In genomic region chr9:131217321-131218031, GRCh38 we compare ENCODE assay signal across 18 cellular contexts. TPM values are rescaled to one million over a fixed set of nuclear protein-coding genes. Genes with fewer than 3 reads are reported as not detected.
A peak's percentile ranks its signal among the peaks of the same experiment; 100 is the strongest.
DNase-seq lines count a peak whose midpoint lies in the region; ATAC-seq, FAIRE-seq and TF ChIP-seq lines count a peak whose summit lies in the region.
"Had no signal": no experiment of that assay in that cellular context is flagged by ENCODE, and none has a peak within 500 bp of the region (broad histone marks: within the 10 kb centered on the region; RNA-seq: fewer than 3 reads in every experiment).

No MANE protein-coding gene starts in this region.

- BruUV-seq in endothelial cell of umbilical vein (replicated peaks; lab: Mats Ljungman, UMichigan) = no TSS peak

- no peaks in the 10 kb centered on the region for H4K20me1 ChIP-seq in endothelial cell of umbilical vein (replicated peaks; ENCODE audit: control insufficient read depth, extremely low read depth, insufficient read depth, low read length)
- H4K20me1 ChIP-seq: BLaER1 treated with 17β-estradiol and CSF1 and Interleukin-3, amounts not matched to agents 10 nM and 100 nM had no signal

- no peak for TF ChIP-seq CTCF in endothelial cell of umbilical vein (IDR thresholded peaks at IDR 0.05; ENCODE audit: extremely low read depth in 1 of 2, insufficient read depth in 1 of 2, low read depth in 1 of 2, low read length in 2 of 2)
- TF ChIP-seq CTCF in sigmoid colon (IDR thresholded peaks at IDR 0.05) = no peak

- peak overlapping the region; percentile 12 for H3K4me2 ChIP-seq in endothelial cell of umbilical vein (ENCODE audit: insufficient read depth, low read length)
- H3K4me2 ChIP-seq: BLaER1 treated with 17β-estradiol and CSF1 and Interleukin-3, amounts not matched to agents 10 nM and 100 nM had no signal

- TF ChIP-seq POLR2A in endothelial cell of umbilical vein (IDR thresholded peaks at IDR 0.05; ENCODE audit: low read depth, low read length) = no peak
- TF ChIP-seq POLR2A in sigmoid colon (IDR thresholded peaks at IDR 0.05) = no peak

- intact Hi-C loops in endothelial cell of umbilical vein (cut with micrococcal nuclease) = loop anchor here (1.0 to 5.0 kb wide), 2 partner anchors 40 to 58 kb away; no protein-coding TSS in a partner anchor
- intact Hi-C loops in sigmoid colon (cut with DNase I) = no loop called here

- H3K79me2 ChIP-seq in endothelial cell of umbilical vein (ENCODE audit: control insufficient read depth, insufficient read depth, low read length) = no peaks in the 10 kb centered on the region

- dilution Hi-C loops in endothelial cell of umbilical vein (cut with MboI; ENCODE audit: extremely low pct_ligation_motif_present, low sequenced_read_pairs) = no loop called here

- no peak for TF ChIP-seq EP300 in sigmoid colon (IDR thresholded peaks at IDR 0.05)

- H3K27me3 ChIP-seq in endothelial cell of umbilical vein (ENCODE audit: control insufficient read depth in 2 of 2, insufficient read depth in 2 of 2, low read length in 2 of 2) (no peaks in the 10 kb centered on the region), sigmoid colon (no peaks in the 10 kb centered on the region)
- H3K27me3 ChIP-seq: BLaER1 treated with 17β-estradiol and CSF1 and Interleukin-3, amounts not matched to agents 10 nM and 100 nM had no signal

- peak; percentile 55 for FAIRE-seq in endothelial cell of umbilical vein (lab: Jason Lieb, UNC)
- FAIRE-seq: D721Med, G401.6, RCC 7860 had no signal

- peak; percentile 17 to 39 for DNase-seq in NCI-H524 (lab: John Stamatoyannopoulos, UW)
- DNase-seq in NCI-H524 treated with DMSO at 0.1 percent for 48 hours (lab: John Stamatoyannopoulos, UW) = no peak
- DNase-seq in DMS53 treated with DMSO at 0.1 percent for 48 hours (lab: John Stamatoyannopoulos, UW; ENCODE audit: unreplicated experiment) = peak; percentile 18
- DNase-seq in endothelial cell of umbilical vein (ENCODE audit: low read depth, low spot score) = peak; percentile 84
- no peak for DNase-seq in sigmoid colon
- no peak for DNase-seq in NCI-H187 treated with DMSO at 0.1 percent for 48 hours (lab: John Stamatoyannopoulos, UW)
- DNase-seq: CD8-positive, alpha-beta memory T cell; HFFc6; KG1; NCI-H2081; NCI-H526 treated with DMSO at 0.1 percent for 48 hours had no signal

- H3K9me1 ChIP-seq in endothelial cell of umbilical vein (replicated peaks; ENCODE audit: control insufficient read depth, extremely low read depth, insufficient read depth, low read length) = no peaks in the 10 kb centered on the region

- CTCF ChIA-PET in endothelial cell of umbilical vein (lab: Charles Lee) = no interaction called here

- H3K9ac ChIP-seq in endothelial cell of umbilical vein (replicated peaks; ENCODE audit: extremely low read depth, insufficient read depth, low read length) = peak overlapping the region; percentile 14
- H3K9ac ChIP-seq: BLaER1 treated with 17β-estradiol and CSF1 and Interleukin-3, amounts not matched to agents 10 nM and 100 nM had no signal

- ATAC-seq in HG03457 (IDR thresholded peaks at IDR 0.05; ENCODE audit: unreplicated experiment) = no peak
- ATAC-seq: Right ventricle myocardium inferior had no signal

- POLR2A ChIA-PET in endothelial cell of umbilical vein (lab: Charles Lee) = interaction anchor here (0.7 to 1.8 kb wide), 3 partner anchors 13 to 114 kb away, joined by 3 to 7 read pairs (median 6); no protein-coding TSS in a partner anchor

- WGBS in sigmoid colon, 2 donors = 78 to 82% methylated on average over 6 of the region's 6 CpGs

- H3K9me3 ChIP-seq in endothelial cell of umbilical vein (replicated peaks; ENCODE audit: control insufficient read depth, insufficient read depth, low read length) (no peaks in the 10 kb centered on the region), sigmoid colon (no peaks in the 10 kb centered on the region)

- H3K27ac ChIP-seq in endothelial cell of umbilical vein (ENCODE audit: insufficient read depth, low read depth, low read length) (peak overlapping the region; percentile 58), sigmoid colon (peak overlapping the region; percentile 16 to 59 (median 52))
- H3K27ac ChIP-seq: BLaER1 treated with 17β-estradiol and CSF1 and Interleukin-3, amounts not matched to agents 10 nM and 100 nM; SK-N-MC had no signal

- H3K4me3 ChIP-seq in endothelial cell of umbilical vein (replicated peaks in 1 of 3; ENCODE audit: insufficient read depth in 1 of 3, low read depth in 1 of 3, low read length in 3 of 3) = no peak overlapping the region
- H3K4me3 ChIP-seq in sigmoid colon = no peak overlapping the region
- H3K4me3 ChIP-seq: BLaER1 treated with 17β-estradiol and CSF1 and Interleukin-3, amounts not matched to agents 10 nM and 100 nM; SK-N-MC had no signal

- H2AFZ ChIP-seq in endothelial cell of umbilical vein (ENCODE audit: low read depth, low read length) = no peak overlapping the region

- peaks cover 0 to 2% of the 10 kb centered on the region in 2 experiments for H3K36me3 ChIP-seq in endothelial cell of umbilical vein (ENCODE audit: control insufficient read depth in 2 of 2, extremely low read depth in 1 of 2, insufficient read depth in 2 of 2, low read length in 2 of 2)
- H3K36me3 ChIP-seq in sigmoid colon = peaks cover 0 to 14% (median 0%) of the 10 kb centered on the region in 4 donors

- H3K4me1 ChIP-seq in endothelial cell of umbilical vein (ENCODE audit: control insufficient read depth, extremely low read depth, insufficient read depth, low read length) = peaks cover 38% of the 10 kb centered on the region
- peaks cover 0 to 43% (median 33%) of the 10 kb centered on the region in 4 donors for H3K4me1 ChIP-seq in sigmoid colon

TF ChIP-seq in endothelial cell of umbilical vein, 7 proteins besides CTCF, POLR2A, EP300 and RAD21:
- TF ChIP-seq EZH2 (IDR thresholded peaks at IDR 0.05; ENCODE audit: borderline replicate concordance, low read depth, low read length, severe bottlenecking) (no peak), MAX (IDR thresholded peaks at IDR 0.05; ENCODE audit: insufficient read depth, insufficient read length) (no peak), MYC (IDR thresholded peaks at IDR 0.05; ENCODE audit: low read depth, low read length) (no peak), GATA2 (IDR thresholded peaks at IDR 0.05; ENCODE audit: insufficient read depth, insufficient read length, low read depth, low read length) (no peak), JUN (IDR thresholded peaks at IDR 0.05; ENCODE audit: borderline replicate concordance, insufficient read depth, insufficient read length, low read depth) (no peak), POLR2AphosphoS5 (IDR thresholded peaks at IDR 0.05; ENCODE audit: insufficient read depth, low read depth, low read length) (no peak), FOS (IDR thresholded peaks at IDR 0.05; ENCODE audit: borderline replicate concordance, insufficient read depth, low read length) (no peak)

RNA-seq across cellular contexts. Expression of gene FAM78A, which starts 58.8 kb away (rescaled TPM):
- total RNA-seq in endothelial cell of umbilical vein = 26.6 and 34.0 TPM in 2 replicates
- polyA plus RNA-seq in endothelial cell of umbilical vein = 37.4 and 45.9 TPM in 2 replicates
- 17.4 and 21.6 TPM in 2 replicates for polyA plus RNA-seq in endothelial cell of umbilical vein (2011; cell fraction: cytosol; rRNA removed)
- polyA plus RNA-seq in endothelial cell of umbilical vein (2011; cell fraction: nucleus; rRNA removed) = 17.3 and 22.0 TPM in 2 replicates
- 11.4 and 14.4 TPM in 2 replicates for polyA plus RNA-seq in endothelial cell of umbilical vein (2012)
- polyA minus RNA-seq in endothelial cell of umbilical vein = 30.2 and 36.7 TPM in 2 replicates
- polyA minus RNA-seq in endothelial cell of umbilical vein (2011; cell fraction: cytosol; rRNA and poly(A)+ RNA removed) = 15.3 TPM
- 8.5 and 17.8 TPM in 2 replicates for polyA minus RNA-seq in endothelial cell of umbilical vein (2011; cell fraction: nucleus; rRNA and poly(A)+ RNA removed)
- total RNA-seq in sigmoid colon = 1 to 10 TPM; 1.2 to 3.0 (median 2.2) TPM
- 10 to 100 TPM in 1 of 3 donors, 1 to 10 TPM in 1, under 1 TPM in 1; 0.60 to 11.9 (median 1.4) TPM for polyA plus RNA-seq in sigmoid colon

Comparison
In these comparisons a context has a peak if more than half of its experiments do, and no peak if none do; other contexts are left out.
1. DNase-seq: peak in NCI-H524 (2 of 2), DMS53 treated with DMSO at 0.1 percent for 48 hours (single experiment) and endothelial cell of umbilical vein (single experiment); none in NCI-H524 treated with DMSO at 0.1 percent for 48 hours (single experiment), sigmoid colon (single experiment) and NCI-H187 treated with DMSO at 0.1 percent for 48 hours (single experiment).